ENCODE assay signal across 10 cellular contexts in genomic region chr12:47754881-47755280, GRCh38. TPM values are rescaled to one million over a fixed set of nuclear protein-coding genes. Genes with fewer than 3 reads are reported as not detected.
A peak's percentile ranks its signal among the peaks of the same experiment; 100 is the strongest.
DNase-seq lines count a peak whose midpoint lies in the region; ATAC-seq and TF ChIP-seq lines count a peak whose summit lies in the region.
"Had no signal": no experiment of that assay in that cellular context is flagged by ENCODE, and none has a peak within 500 bp of the region (broad histone marks: within the 10 kb centered on the region; RNA-seq: fewer than 3 reads in every experiment).

No MANE protein-coding gene starts in this region.

- TF ChIP-seq CTCF in C4-2B (conservative IDR thresholded peaks at IDR 0.05) (no peak), PC-3 (conservative IDR thresholded peaks at IDR 0.05; ENCODE audit: low read depth, low read length) (no peak), lower lobe of right lung (IDR thresholded peaks at IDR 0.05) (no peak)

- intact Hi-C loops in PC-3 (cut with micrococcal nuclease) = no loop called here
- intact Hi-C loops in lower lobe of right lung (cut with DNase I) = no loop called here

- CTCF ChIA-PET in PC-3 (lab: Charles Lee) = interaction anchor here (0.7 to 1.1 kb wide), 2 partner anchors 11 to 12 kb away, joined by 3 read pairs; no protein-coding TSS in a partner anchor

- H4K20me1 ChIP-seq in PC-3 (ENCODE audit: low read length) = no peaks in the 10 kb centered on the region

- H3K4me3 ChIP-seq in PC-3 (ENCODE audit: low read length) (peak overlapping the region; percentile 9; the same call in 1 of the 2 replicates), lower lobe of right lung (peak overlapping the region; percentile 68)

- H3K27me3 ChIP-seq in PC-3 (ENCODE audit: low read length) (no peaks in the 10 kb centered on the region), lower lobe of right lung (ENCODE audit: low read depth) (no peaks in the 10 kb centered on the region)

- H2AFZ ChIP-seq in PC-3 (ENCODE audit: low read length) = no peak overlapping the region

- peak overlapping the region; percentile 59 for H3K4me2 ChIP-seq in PC-3 (ENCODE audit: low read length)

- H3K9ac ChIP-seq in PC-3 (ENCODE audit: low read length) = no peak overlapping the region

- H3K4me1 ChIP-seq in PC-3 (ENCODE audit: insufficient read depth, low read length) (peaks cover 68% of the 10 kb centered on the region), lower lobe of right lung (peaks cover 71% of the 10 kb centered on the region)

- in situ Hi-C loops in ACHN (cut with HindIII; ENCODE audit: low pct_ligation_motif_present, low pct_unique_long_range_greater_than_20kb, low sequenced_read_pairs) = no loop called here

- H3K79me2 ChIP-seq in PC-3 (ENCODE audit: low read length) = no peaks in the 10 kb centered on the region

- no peaks in the 10 kb centered on the region for H3K9me2 ChIP-seq in PC-3 (replicated peaks; ENCODE audit: low read length)

- no TSS peak for BruUV-seq in PC-3 (replicated peaks; lab: Mats Ljungman, UMichigan)

- POLR2A ChIA-PET in PC-3 (lab: Charles Lee; ENCODE audit: unreplicated experiment) = no interaction called here

- H3K36me3 ChIP-seq in PC-3 (ENCODE audit: low read depth, low read length) (no peaks in the 10 kb centered on the region), lower lobe of right lung (peaks cover 17% of the 10 kb centered on the region)

- H3K27ac ChIP-seq in C4-2B (peak overlapping the region; percentile 73), PC-3 (ENCODE audit: low read length) (peak overlapping the region; percentile 67), lower lobe of right lung (peak overlapping the region; percentile 84)

- no peaks in the 10 kb centered on the region for H3K9me3 ChIP-seq in PC-3 (ENCODE audit: low read length)
- no peaks in the 10 kb centered on the region for H3K9me3 ChIP-seq in lower lobe of right lung

- ATAC-seq in GM21390 (IDR thresholded peaks at IDR 0.05; ENCODE audit: unreplicated experiment) (peak; percentile 12), PC-3 (no peak; the same call in 1 of the 2 replicates), lower lobe of right lung (peak; percentile 62 to 64)

- peaks cover 4% of the 10 kb centered on the region for H3F3A ChIP-seq in PC-3 (ENCODE audit: low read length, unreplicated experiment)

- peak; percentile 84 for DNase-seq in PC-3
- peak; percentile 86 for DNase-seq in lower lobe of right lung
- no peak for DNase-seq in NCI-H1436 (lab: John Stamatoyannopoulos, UW)
- no peak for DNase-seq in SKM-1 treated with dmso at 0.1 percent for 144 hours (lab: John Stamatoyannopoulos, UW; ENCODE audit: unreplicated experiment)
- DNase-seq in NCI-H1436 treated with DMSO at 0.1 percent for 48 hours (lab: John Stamatoyannopoulos, UW) = no peak
- DNase-seq in ACHN = no peak

RNA-seq across cellular contexts. Expression of gene RAPGEF3, which starts 3.8 kb away (rescaled TPM):
- total RNA-seq in PC-3 (2014; rRNA removed) (6.7 and 9.3 TPM in 2 replicates), lower lobe of right lung (44.5 TPM)

RNA-seq across cellular contexts. Expression of gene SLC48A1, which starts 18.2 kb away (rescaled TPM):
- total RNA-seq in PC-3 (2014; rRNA removed) (21.4 and 22.3 TPM in 2 replicates), lower lobe of right lung (39.9 TPM)

RNA-seq across cellular contexts. Expression of gene ENDOU, which starts 29.6 kb away (rescaled TPM):
- not detected in 2 replicates for total RNA-seq in PC-3 (2014; rRNA removed)
- not detected for total RNA-seq in lower lobe of right lung
- total RNA-seq: chondrocyte; T-helper 2 cell treated with Interferon-gamma antibody and Interleukin-4, amounts not matched to agents 100 ng/mL and 5 ng/mL, for 36 hours had no signal

RNA-seq across cellular contexts. Expression of gene RPAP3, which starts 49.1 kb away (rescaled TPM):
- total RNA-seq in PC-3 (2014; rRNA removed) = 20.3 and 22.1 TPM in 2 replicates
- 20.2 TPM for total RNA-seq in lower lobe of right lung

Comparison
In these comparisons a context has a peak if more than half of its experiments do, and no peak if none do; other contexts are left out.
1. DNase-seq: peak in PC-3 (single experiment) and lower lobe of right lung (single experiment); none in NCI-H1436 (single experiment), SKM-1 treated with dmso at 0.1 percent for 144 hours (single experiment), NCI-H1436 treated with DMSO at 0.1 percent for 48 hours (single experiment) and ACHN (single experiment).
2. Peak in every context shown above with its lines, with median percentiles within 50 percentile points of each other: H3K27ac ChIP-seq.